ENCODE assay signal across 1 cellular context in genomic region chr4:99087887-99088484, GRCh38.
TF ChIP-seq lines count a peak whose summit lies in the region.

No MANE protein-coding gene starts in this region.

TF ChIP-seq in K562, 482 proteins besides CTCF, POLR2A, EP300 and RAD21 (continued from another document):
- TF ChIP-seq CEBPG (CRISPR knock-in tag; IDR thresholded peaks at IDR 0.05) = no peak
- peak in 1 of 2 experiments; percentile 69; a peak in 2 of 4 replicates for TF ChIP-seq CEBPG (tag; conservative IDR thresholded peaks at IDR 0.05 in 1 of 2, IDR thresholded peaks at IDR 0.05 in 1 of 2)
- TF ChIP-seq NR0B1 (IDR thresholded peaks at IDR 0.05; ENCODE audit: partially characterized antibody) = no peak
- 0 out of 4 replicates have a peak, but pooled peaks of 1 of the 2 experiments have one; percentile 40 for TF ChIP-seq TEAD1 (CRISPR knock-in tag; IDR thresholded peaks at IDR 0.05)
- TF ChIP-seq CHCHD3 (CRISPR knock-in tag; IDR thresholded peaks at IDR 0.05) = no peak
- no peak for TF ChIP-seq MAZ (CRISPR knock-in tag; conservative IDR thresholded peaks at IDR 0.05 in 1 of 2, IDR thresholded peaks at IDR 0.05 in 1 of 2)
- TF ChIP-seq CHD1 (IDR thresholded peaks at IDR 0.05; ENCODE audit: low read length) = peak; percentile 40
- peak; percentile 55; the same call in 1 of the 2 replicates for TF ChIP-seq BHLHE40 (IDR thresholded peaks at IDR 0.05; ENCODE audit: low read length)
- TF ChIP-seq MCM3 (IDR thresholded peaks at IDR 0.05) = no peak
- TF ChIP-seq ZBTB11 (CRISPR knock-in tag; IDR thresholded peaks at IDR 0.05) = no peak
- no peak for TF ChIP-seq YY1 (IDR thresholded peaks at IDR 0.05; ENCODE audit: borderline replicate concordance in 1 of 3, control insufficient read depth in 1 of 3, extremely low read depth in 1 of 3, insufficient read depth in 3 of 3, insufficient read length in 1 of 3, insufficient replicate concordance in 2 of 3, low read depth in 1 of 3, low read length in 2 of 3)
- TF ChIP-seq MCM7 (IDR thresholded peaks at IDR 0.05) = no peak
- no peak for TF ChIP-seq MEF2A (IDR thresholded peaks at IDR 0.05; ENCODE audit: control insufficient read depth, low read depth, low read length)
- TF ChIP-seq TEAD4 (IDR thresholded peaks at IDR 0.05; ENCODE audit: low read length) = no peak
- no peak for TF ChIP-seq TEAD4 (CRISPR knock-in tag; IDR thresholded peaks at IDR 0.05; ENCODE audit: borderline replicate concordance)
- no peak for TF ChIP-seq ZNF717 (CRISPR knock-in tag; IDR thresholded peaks at IDR 0.05)
- TF ChIP-seq ZBTB17 (CRISPR knock-in tag; IDR thresholded peaks at IDR 0.05) = no peak
- TF ChIP-seq SRSF1 (IDR thresholded peaks at IDR 0.05; ENCODE audit: low read depth, low read length) = no peak
- no peak for TF ChIP-seq OTX1 (CRISPR knock-in tag; IDR thresholded peaks at IDR 0.05)
- no peak for TF ChIP-seq ZNF830 (CRISPR knock-in tag; IDR thresholded peaks at IDR 0.05)
- TF ChIP-seq CEBPB (tag; IDR thresholded peaks at IDR 0.05) = peak; percentile 62
